Comparison of ENCODE assay signal across 24 cellular contexts in the genomic region with DNA sequence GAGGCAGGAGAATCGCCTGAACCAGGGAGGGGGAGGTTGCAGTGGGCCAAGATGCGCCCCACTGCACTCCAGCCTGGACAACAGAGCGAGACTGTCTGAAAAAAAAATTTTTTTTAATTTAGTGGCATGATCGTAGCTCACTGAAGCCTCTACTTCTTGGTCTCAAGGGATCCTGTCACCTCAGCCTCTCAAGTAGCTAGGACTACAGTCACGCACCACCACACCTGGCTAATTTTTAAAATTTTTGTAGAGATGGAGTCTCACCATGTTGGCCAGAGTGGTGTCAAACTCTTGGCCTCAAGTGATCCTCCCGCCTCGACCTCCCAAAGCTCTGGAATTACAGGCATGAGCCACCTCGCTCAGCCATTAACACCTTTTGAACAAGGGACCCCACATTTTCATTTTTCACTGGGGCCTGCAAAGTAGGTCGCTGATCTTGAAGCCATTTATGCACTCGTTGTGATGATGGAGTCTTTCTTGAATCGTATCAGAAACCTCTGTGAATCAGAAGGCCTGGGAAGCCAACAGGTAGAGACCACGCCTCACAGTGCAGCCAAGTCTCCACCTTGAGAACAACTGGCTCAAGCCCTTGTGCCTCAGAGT. TPM values are rescaled to one million over a fixed set of nuclear protein-coding genes. Genes with fewer than 3 reads are reported as not detected.
A peak's percentile ranks its signal among the peaks of the same experiment; 100 is the strongest.
DNase-seq lines count a peak whose midpoint lies in the region; ATAC-seq and TF ChIP-seq lines count a peak whose summit lies in the region.
"Had no signal": no experiment of that assay in that cellular context is flagged by ENCODE, and none has a peak within 500 bp of the region (broad histone marks: within the 10 kb centered on the region; RNA-seq: fewer than 3 reads in every experiment).

No MANE protein-coding gene starts in this region.

- H2AFZ ChIP-seq in SK-N-SH (ENCODE audit: low read depth): peak overlapping the region; percentile 64; the same call in 1 of the 2 replicates
- H2AFZ ChIP-seq: GM23248 had no signal

- H3K9me2 ChIP-seq in SK-N-SH: no peaks in the 10 kb centered on the region

- no peak for TF ChIP-seq EP300 in SK-N-SH (IDR thresholded peaks at IDR 0.05; ENCODE audit: borderline replicate concordance in 1 of 2, low read depth in 1 of 2, low read length in 1 of 2)

- TF ChIP-seq CTCF in SK-N-SH (IDR thresholded peaks at IDR 0.05) (no peak), progenitor cell of endocrine pancreas (IDR thresholded peaks at IDR 0.05; ENCODE audit: unreplicated experiment) (no peak)

- no peaks in the 10 kb centered on the region for H3F3A ChIP-seq in SK-N-SH (replicated peaks; ENCODE audit: insufficient read depth)

- CTCF ChIA-PET in SK-N-SH (lab: Yijun Ruan, JAX): interaction anchor here (0.9 kb wide), 1 partner anchor 84 kb away, joined by 3 read pairs; no protein-coding TSS in a partner anchor

- no peak overlapping the region for H3K4me2 ChIP-seq in SK-N-SH

- H3K36me3 ChIP-seq in SK-N-SH (replicated peaks in 1 of 2; ENCODE audit: control insufficient read depth in 1 of 2, insufficient read depth in 2 of 2, low read length in 1 of 2): no peaks in the 10 kb centered on the region
- no peaks in the 10 kb centered on the region for H3K36me3 ChIP-seq in effector memory CD4-positive, alpha-beta T cell (ENCODE audit: control insufficient read depth, insufficient read depth, low read length)
- H3K36me3 ChIP-seq: heart right ventricle, right atrium auricular region had no signal

- H3K9me3 Mint-ChIP-seq in activated T-helper 17 cell treated with anti-CD3 and anti-CD28 coated beads, Interleukin-2, amount 50 U/mL, for 72 hours: no peaks in the 10 kb centered on the region
- no peaks in the 10 kb centered on the region for H3K9me3 Mint-ChIP-seq in progenitor cell of endocrine pancreas (ENCODE audit: low read depth)
- H3K9me3 Mint-ChIP-seq: central memory CD8-positive, alpha-beta T cell; mesothelial cell of epicardium; stimulated activated naive CD8-positive, alpha-beta T cell treated with anti-CD3 and anti-CD28 coated beads, Interleukin-15, amount 100 ng/mL, for 72 hours had no signal

- DNase-seq in SK-N-SH (no peak), progenitor cell of endocrine pancreas (ENCODE audit: low spot score, unreplicated experiment) (no peak), retina (no peak)
- no peak for DNase-seq in effector memory CD4-positive, alpha-beta T cell
- DNase-seq: 8988T; activated effector memory CD4-positive, alpha-beta T cell treated with Interleukin-2 at 50 U/mL for 16 hours; C1 segment of cervical spinal cord; DND-41; effector CD8-positive, alpha-beta T cell; GM23248; heart right ventricle; NCI-H1694; NCI-H226; stimulated activated naive CD8-positive, alpha-beta T cell treated with anti-CD3 and anti-CD28 coated beads, Interleukin-15, amount 100 ng/mL, for 72 hours had no signal

- no peaks in the 10 kb centered on the region for H3K4me1 ChIP-seq in SK-N-SH (ENCODE audit: control insufficient read depth in 1 of 2, insufficient read depth in 2 of 2, low read depth in 1 of 2, low read length in 1 of 2)
- peaks cover 6% of the 10 kb centered on the region for H3K4me1 ChIP-seq in effector memory CD4-positive, alpha-beta T cell (ENCODE audit: control insufficient read depth, insufficient read depth, low read length, poor library complexity, severe bottlenecking)
- H3K4me1 ChIP-seq: right atrium auricular region had no signal

- peaks cover 32% of the 10 kb centered on the region for H3K4me1 Mint-ChIP-seq in activated T-helper 17 cell treated with anti-CD3 and anti-CD28 coated beads, Interleukin-2, amount 50 U/mL, for 72 hours
- H3K4me1 Mint-ChIP-seq in progenitor cell of endocrine pancreas (ENCODE audit: low read depth): peaks cover 17% of the 10 kb centered on the region
- H3K4me1 Mint-ChIP-seq: central memory CD8-positive, alpha-beta T cell had no signal

- peak overlapping the region; percentile 72 for H3K4me3 Mint-ChIP-seq in activated T-helper 17 cell treated with anti-CD3 and anti-CD28 coated beads, Interleukin-2, amount 50 U/mL, for 72 hours
- no peak overlapping the region for H3K4me3 Mint-ChIP-seq in progenitor cell of endocrine pancreas (ENCODE audit: low read depth)
- H3K4me3 Mint-ChIP-seq: central memory CD8-positive, alpha-beta T cell; mesothelial cell of epicardium had no signal

- no peak overlapping the region for H3K9ac ChIP-seq in SK-N-SH
- H3K9ac ChIP-seq: GM23248 had no signal

- no peaks in the 10 kb centered on the region for H3K79me2 ChIP-seq in SK-N-SH (ENCODE audit: insufficient read depth)

- no peak overlapping the region for H3K27ac ChIP-seq in SK-N-SH (ENCODE audit: low read depth in 2 of 2, low read length in 1 of 2)
- no peak overlapping the region for H3K27ac ChIP-seq in effector memory CD4-positive, alpha-beta T cell (ENCODE audit: insufficient read depth, low read length, poor library complexity, severe bottlenecking)
- H3K27ac ChIP-seq: GM23248, right atrium auricular region had no signal

- no peak overlapping the region for H3K27ac Mint-ChIP-seq in activated T-helper 17 cell treated with anti-CD3 and anti-CD28 coated beads, Interleukin-2, amount 50 U/mL, for 72 hours
- peak overlapping the region; percentile 64 for H3K27ac Mint-ChIP-seq in progenitor cell of endocrine pancreas

- H4K20me1 ChIP-seq in SK-N-SH (ENCODE audit: insufficient read depth): no peaks in the 10 kb centered on the region

- H3K36me3 Mint-ChIP-seq in activated T-helper 17 cell treated with anti-CD3 and anti-CD28 coated beads, Interleukin-2, amount 50 U/mL, for 72 hours (ENCODE audit: low read depth): peaks cover 5% of the 10 kb centered on the region
- H3K36me3 Mint-ChIP-seq in progenitor cell of endocrine pancreas (ENCODE audit: insufficient read depth): no peaks in the 10 kb centered on the region
- H3K36me3 Mint-ChIP-seq: mesothelial cell of epicardium had no signal

- H3K27me3 Mint-ChIP-seq in activated T-helper 17 cell treated with anti-CD3 and anti-CD28 coated beads, Interleukin-2, amount 50 U/mL, for 72 hours: peaks cover 8% of the 10 kb centered on the region
- H3K27me3 Mint-ChIP-seq in progenitor cell of endocrine pancreas: no peaks in the 10 kb centered on the region
- H3K27me3 Mint-ChIP-seq: stimulated activated naive CD8-positive, alpha-beta T cell treated with anti-CD3 and anti-CD28 coated beads, Interleukin-15, amount 100 ng/mL, for 72 hours had no signal

- TF ChIP-seq RAD21 in SK-N-SH (IDR thresholded peaks at IDR 0.05; ENCODE audit: low read length): no peak

- no peaks in the 10 kb centered on the region for H3K27me3 ChIP-seq in SK-N-SH (ENCODE audit: insufficient read depth)
- no peaks in the 10 kb centered on the region for H3K27me3 ChIP-seq in effector memory CD4-positive, alpha-beta T cell (replicated peaks; ENCODE audit: control insufficient read depth, insufficient read depth, low read length, poor library complexity, severe bottlenecking)
- H3K27me3 ChIP-seq: right atrium auricular region had no signal

- WGBS in SK-N-SH (ENCODE audit: low lambda C conversion rate): 88% methylated on average over 12 of the region's 12 CpGs

- ATAC-seq in SK-N-SH treated with all-trans-retinoic acid at 6 μM for 48 hours (no peak), HG03097 (IDR thresholded peaks at IDR 0.05; ENCODE audit: low FRiP score, unreplicated experiment) (peak; percentile 46), HG03565 (IDR thresholded peaks at IDR 0.05; ENCODE audit: unreplicated experiment) (no peak)
- no peak for ATAC-seq in activated T-helper 17 cell treated with anti-CD3 and anti-CD28 coated beads, Interleukin-2, amount 50 U/mL, for 72 hours (replicated peaks)
- ATAC-seq: heart right ventricle; stimulated activated naive CD8-positive, alpha-beta T cell treated with anti-CD3 and anti-CD28 coated beads, Interleukin-15, amount 100 ng/mL, for 72 hours had no signal

- POLR2A ChIA-PET in SK-N-SH (lab: Yijun Ruan, JAX): no interaction called here

- no peaks in the 10 kb centered on the region for H3K9me3 ChIP-seq in SK-N-SH
- H3K9me3 ChIP-seq in effector memory CD4-positive, alpha-beta T cell (ENCODE audit: control insufficient read depth, low read length): no peaks in the 10 kb centered on the region
- H3K9me3 ChIP-seq: heart right ventricle, right atrium auricular region had no signal

- H3K4me3 ChIP-seq in SK-N-SH (ENCODE audit: low read depth in 2 of 2, low read length in 1 of 2): no peak overlapping the region
- H3K4me3 ChIP-seq in effector memory CD4-positive, alpha-beta T cell (ENCODE audit: insufficient read depth, low read depth, low read length, poor library complexity, severe bottlenecking): no peak overlapping the region
- H3K4me3 ChIP-seq: GM23248, heart right ventricle, right atrium auricular region had no signal

TF ChIP-seq in SK-N-SH treated with all-trans-retinoic acid at 6 μM for 48 hours, 23 proteins besides CTCF, POLR2A, EP300 and RAD21 (continues in another document):
- no peak for TF ChIP-seq GLIS3 (CRISPR knock-in tag; IDR thresholded peaks at IDR 0.05)
- TF ChIP-seq ESRRG (CRISPR knock-in tag; IDR thresholded peaks at IDR 0.05): no peak

RNA-seq across cellular contexts. Expression of gene HCAR1, which starts 5.9 kb away (rescaled TPM):
- polyA plus RNA-seq in SK-N-SH (2012; rRNA removed): not detected in 2 replicates
- not detected in 2 replicates for polyA plus RNA-seq in SK-N-SH (2012; cell fraction: cytosol; rRNA removed)
- polyA plus RNA-seq in SK-N-SH (2012; cell fraction: nucleus; rRNA removed): not detected in 2 replicates
- under 1 TPM in 1 of 2 donors, not detected in 1; 0.64 TPM for total RNA-seq in activated T-helper 17 cell treated with anti-CD3 and anti-CD28 coated beads, Interleukin-2, amount 50 U/mL, for 72 hours
- 0.22 and 0.62 TPM in 2 replicates for total RNA-seq in progenitor cell of endocrine pancreas
- total RNA-seq: GM23248 had no signal
- polyA plus RNA-seq: GM23248 had no signal

RNA-seq across cellular contexts. Expression of gene HCAR3, which starts 8.1 kb away (rescaled TPM):
- not detected in 2 replicates for polyA plus RNA-seq in SK-N-SH (2012; rRNA removed)
- polyA plus RNA-seq in SK-N-SH (2012; cell fraction: cytosol; rRNA removed): not detected in 2 replicates
- polyA plus RNA-seq in SK-N-SH (2012; cell fraction: nucleus; rRNA removed): not detected in 2 replicates
- total RNA-seq in activated T-helper 17 cell treated with anti-CD3 and anti-CD28 coated beads, Interleukin-2, amount 50 U/mL, for 72 hours: not detected
- total RNA-seq in progenitor cell of endocrine pancreas: not detected in 2 replicates
- total RNA-seq: GM23248, kidney epithelial cell, right atrium auricular region had no signal
- polyA plus RNA-seq: fibroblast of lung, GM23248 had no signal

RNA-seq across cellular contexts. Expression of gene HCAR2, which starts 21.6 kb away (rescaled TPM):
- not detected in 2 replicates for polyA plus RNA-seq in SK-N-SH (2012; rRNA removed)
- polyA plus RNA-seq in SK-N-SH (2012; cell fraction: cytosol; rRNA removed): not detected in 2 replicates
- not detected in 2 replicates for polyA plus RNA-seq in SK-N-SH (2012; cell fraction: nucleus; rRNA removed)
- total RNA-seq in activated T-helper 17 cell treated with anti-CD3 and anti-CD28 coated beads, Interleukin-2, amount 50 U/mL, for 72 hours: not detected
- 0.67 and 1.5 TPM in 2 replicates for total RNA-seq in progenitor cell of endocrine pancreas
- total RNA-seq: GM23248; kidney epithelial cell; T-helper 2 cell treated with Interferon-gamma antibody and Interleukin-4, amounts not matched to agents 100 ng/mL and 5 ng/mL, for 36 hours had no signal
- polyA plus RNA-seq: fibroblast of lung, GM23248 had no signal

RNA-seq across cellular contexts. Expression of gene DENR, which starts 27.9 kb away (rescaled TPM):
- polyA plus RNA-seq in SK-N-SH (2012; rRNA removed): 19.6 and 23.2 TPM in 2 replicates
- 24.2 and 37.6 TPM in 2 replicates for polyA plus RNA-seq in SK-N-SH (2012; cell fraction: cytosol; rRNA removed)
- polyA plus RNA-seq in SK-N-SH (2012; cell fraction: nucleus; rRNA removed): 11.7 and 19.5 TPM in 2 replicates
- 10 to 100 TPM; 65.3 to 78.9 TPM for total RNA-seq in activated T-helper 17 cell treated with anti-CD3 and anti-CD28 coated beads, Interleukin-2, amount 50 U/mL, for 72 hours
- 67.8 and 68.4 TPM in 2 replicates for total RNA-seq in progenitor cell of endocrine pancreas

RNA-seq across cellular contexts. Expression of gene CCDC62, which starts 49.6 kb away (rescaled TPM):
- 0.12 and 0.21 TPM in 2 replicates for polyA plus RNA-seq in SK-N-SH (2012; rRNA removed)
- 0.10 and 0.12 TPM in 2 replicates for polyA plus RNA-seq in SK-N-SH (2012; cell fraction: cytosol; rRNA removed)
- 0.47 and 0.58 TPM in 2 replicates for polyA plus RNA-seq in SK-N-SH (2012; cell fraction: nucleus; rRNA removed)
- total RNA-seq in activated T-helper 17 cell treated with anti-CD3 and anti-CD28 coated beads, Interleukin-2, amount 50 U/mL, for 72 hours: 1 to 10 TPM; 1.0 to 3.8 TPM
- 0.80 and 0.81 TPM in 2 replicates for total RNA-seq in progenitor cell of endocrine pancreas
- polyA plus RNA-seq: GM23248 had no signal
